Comparison of ENCODE assay signal across 8 cellular contexts in genomic region chr10:110567201-110568054, GRCh38. TPM values are rescaled to one million over a fixed set of nuclear protein-coding genes. Genes with fewer than 3 reads are reported as not detected.
DNase-seq lines count a peak whose midpoint lies in the region; ATAC-seq and TF ChIP-seq lines count a peak whose summit lies in the region.

SMC3 (plus strand) TSS chr10:110567695; CDS start chr10:110567817, 122 bp downstream.

- WGBS in mammary epithelial cell (ENCODE audit: low coverage, missing lambda C conversion rate), result under 1% methylated on average over 44 of the region's 64 CpGs

- in situ Hi-C loops in mammary epithelial cell (cut with MboI; ENCODE audit: low sequenced_read_pairs in 2 of 2), result loop anchor here in 1 of 2 donors (25.0 kb wide), 1 partner anchor 430 kb away; no protein-coding TSS in a partner anchor

- no peaks in the 10 kb centered on the region for H3K9me3 ChIP-seq in A673 (ENCODE audit: low read depth, low read length, poor library complexity, severe bottlenecking)
- H3K9me3 ChIP-seq in WERI-Rb-1 (ENCODE audit: severe bottlenecking), result no peaks in the 10 kb centered on the region
- no peaks in the 10 kb centered on the region for H3K9me3 ChIP-seq in mammary epithelial cell (replicated peaks; ENCODE audit: insufficient read depth, low read length)
- no peaks in the 10 kb centered on the region for H3K9me3 ChIP-seq in iPS-20b (ENCODE audit: insufficient read depth, low read depth, low read length)

- peak within 1 kb of the TSS; percentile 98 for H2AFZ ChIP-seq in mammary epithelial cell (ENCODE audit: low read depth, low read length)

- H3K4me3 ChIP-seq in A673 (ENCODE audit: low read depth, low read length, poor library complexity, severe bottlenecking) (peak within 1 kb of the TSS; percentile 98), WERI-Rb-1 (ENCODE audit: low read depth, low read length) (peak within 1 kb of the TSS; percentile 75), mammary epithelial cell (replicated peaks in 1 of 3; ENCODE audit: insufficient read depth in 1 of 3, low read depth in 2 of 3, low read length in 3 of 3) (peak within 1 kb of the TSS; percentile 63 to 88 (median 88)), iPS-20b (ENCODE audit: low read length) (peak within 1 kb of the TSS; percentile 96), skin epidermis (peak within 1 kb of the TSS; percentile 83 to 99 (median 96))

- H4K20me1 ChIP-seq in mammary epithelial cell (ENCODE audit: insufficient read depth, low read length), result no peaks in the 10 kb centered on the region

- no peak for TF ChIP-seq CTCF in A673 (conservative IDR thresholded peaks at IDR 0.05; ENCODE audit: low read depth, low read length)
- no peak for TF ChIP-seq CTCF in WERI-Rb-1 (IDR thresholded peaks at IDR 0.05; ENCODE audit: low read depth, low read length)
- no peak for TF ChIP-seq CTCF in mammary epithelial cell (conservative IDR thresholded peaks at IDR 0.05 in 1 of 2, IDR thresholded peaks at IDR 0.05 in 1 of 2; ENCODE audit: extremely low read depth in 1 of 2, insufficient read depth in 1 of 2, low read depth in 1 of 2, low read length in 2 of 2)

- H3K4me1 ChIP-seq in A673 (ENCODE audit: insufficient read depth, low read length, poor library complexity, severe bottlenecking) (peaks cover 29% of the 10 kb centered on the region), mammary epithelial cell (ENCODE audit: insufficient read depth, low read length) (no peaks in the 10 kb centered on the region), iPS-20b (ENCODE audit: insufficient read depth, low read length) (peaks cover 5% of the 10 kb centered on the region; the same call in 1 of the 2 replicates)

- peaks cover 16% of the 10 kb centered on the region for H3K36me3 ChIP-seq in A673 (ENCODE audit: insufficient read depth, low read length, poor library complexity, severe bottlenecking)
- peaks cover 29% of the 10 kb centered on the region for H3K36me3 ChIP-seq in WERI-Rb-1
- H3K36me3 ChIP-seq in mammary epithelial cell (ENCODE audit: insufficient read depth, low read length), result peaks cover 2% of the 10 kb centered on the region
- H3K36me3 ChIP-seq in iPS-20b (ENCODE audit: insufficient read depth, low read depth, low read length), result peaks cover 32% of the 10 kb centered on the region

- ATAC-seq in GM18868 (IDR thresholded peaks at IDR 0.05; ENCODE audit: unreplicated experiment), result peak; percentile 83
- peak; percentile 82 for ATAC-seq in HG03108 (IDR thresholded peaks at IDR 0.05; ENCODE audit: unreplicated experiment)

- intact Hi-C loops in A673 (cut with micrococcal nuclease; ENCODE audit: unreplicated experiment), result no loop called here
- intact Hi-C loops in mammary epithelial cell (cut with micrococcal nuclease), result no loop called here

- H3K27ac ChIP-seq in A673 (ENCODE audit: low read depth, low read length, poor library complexity, severe bottlenecking), result peak within 1 kb of the TSS; percentile 99
- peak within 1 kb of the TSS; percentile 98 for H3K27ac ChIP-seq in WERI-Rb-1
- peak within 1 kb of the TSS; percentile 98 for H3K27ac ChIP-seq in mammary epithelial cell (ENCODE audit: insufficient read depth, low read depth, low read length)
- peak within 1 kb of the TSS; percentile 99 for H3K27ac ChIP-seq in iPS-20b (ENCODE audit: low read length)
- peak within 1 kb of the TSS; percentile 83 to 98 (median 93) for H3K27ac ChIP-seq in skin epidermis

- DNase-seq in A673 (ENCODE audit: low spot score) (peak; percentile 97), NCI-H2196 (lab: John Stamatoyannopoulos, UW; ENCODE audit: unreplicated experiment) (peak; percentile 83), WERI-Rb-1 (peak; percentile 96), mammary epithelial cell (peak; percentile 91)

- H3K4me2 ChIP-seq in mammary epithelial cell (ENCODE audit: insufficient read depth, low read depth, low read length), result peak within 1 kb of the TSS; percentile 86

- no TSS peak for BruUV-seq in A673 (replicated peaks; lab: Mats Ljungman, UMichigan)
- no TSS peak for BruUV-seq in mammary epithelial cell (replicated peaks; lab: Mats Ljungman, UMichigan)

- CTCF ChIA-PET in A673 (lab: Charles Lee), result no interaction called here
- CTCF ChIA-PET in mammary epithelial cell (lab: Charles Lee; ENCODE audit: low non-redundant PET), result no interaction called here

- dilution Hi-C loops in mammary epithelial cell (cut with HindIII; ENCODE audit: low sequenced_read_pairs), result loop anchor here (10.0 kb wide), 1 partner anchor 233 kb away; no protein-coding TSS in a partner anchor

- POLR2A ChIA-PET in A673 (lab: Charles Lee; ENCODE audit: low non-redundant PET), result no interaction called here

- no peaks in the 10 kb centered on the region for H3K27me3 ChIP-seq in A673 (replicated peaks; ENCODE audit: insufficient read depth, low read depth, low read length, poor library complexity)
- H3K27me3 ChIP-seq in WERI-Rb-1 (ENCODE audit: insufficient read depth, low read depth, severe bottlenecking), result no peaks in the 10 kb centered on the region
- H3K27me3 ChIP-seq in mammary epithelial cell (ENCODE audit: insufficient read depth, low read length), result no peaks in the 10 kb centered on the region
- H3K27me3 ChIP-seq in iPS-20b (ENCODE audit: insufficient read depth, low read length), result no peaks in the 10 kb centered on the region

- H3K9ac ChIP-seq in mammary epithelial cell (ENCODE audit: insufficient read depth, low read length) (peak within 1 kb of the TSS; percentile 85), iPS-20b (ENCODE audit: low read depth, low read length) (peak within 1 kb of the TSS; percentile 100)

- peaks cover 46% of the 10 kb centered on the region for H3K79me2 ChIP-seq in mammary epithelial cell (ENCODE audit: insufficient read depth, low read length)

RNA-seq across cellular contexts. Expression of gene SMC3, which starts in this region (rescaled TPM):
- total RNA-seq in A673 (2021), result 107 TPM in 2 replicates
- 10 to 100 TPM; 10.2 to 34.3 TPM for total RNA-seq in mammary epithelial cell
- 8.7 TPM for polyA plus RNA-seq in mammary epithelial cell
- polyA minus RNA-seq in mammary epithelial cell, result 10.0 TPM

Comparison
In these comparisons a context has a peak if more than half of its experiments do, and no peak if none do; other contexts are left out.
1. Peak in every context shown above with its lines: DNase-seq, ATAC-seq, H3K4me3 ChIP-seq and H3K27ac ChIP-seq.